ENCODE assay signal across 9 cellular contexts in the genomic region with DNA sequence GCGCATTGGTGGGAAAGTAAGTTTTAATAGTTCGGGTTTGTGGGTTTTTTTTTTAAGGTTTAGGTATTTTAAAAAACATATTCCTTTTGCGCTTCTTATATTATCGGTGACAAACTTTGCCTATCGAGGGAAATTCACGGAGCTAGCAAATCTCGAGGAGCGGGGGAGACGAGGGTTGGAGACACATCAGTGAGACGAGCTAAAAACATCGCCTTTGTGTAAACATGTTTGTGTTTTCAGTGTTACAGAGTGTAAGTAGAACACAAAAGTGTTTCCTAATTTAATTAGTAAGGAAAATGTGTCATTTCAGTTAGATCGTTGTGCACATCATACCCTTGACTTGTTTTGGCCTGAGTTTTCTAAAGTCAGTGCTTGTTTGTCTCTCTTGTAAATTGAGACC. TPM values are rescaled to one million over a fixed set of nuclear protein-coding genes. Genes with fewer than 3 reads are reported as not detected.
DNase-seq lines count a peak whose midpoint lies in the region; ATAC-seq and TF ChIP-seq lines count a peak whose summit lies in the region.
"Had no signal": no experiment of that assay in that cellular context is flagged by ENCODE, and none has a peak within 500 bp of the region (broad histone marks: within the 10 kb centered on the region; RNA-seq: fewer than 3 reads in every experiment).

No MANE protein-coding gene starts in this region.

- intact Hi-C loops in Calu3 (cut with micrococcal nuclease; ENCODE audit: unreplicated experiment) = loop anchor here (5.0 kb wide), 1 partner anchor 47 kb away; no protein-coding TSS in a partner anchor

- peak overlapping the region; percentile 96 for H3K4me3 Mint-ChIP-seq in Calu3 (ENCODE audit: low read depth, unreplicated experiment)
- H3K4me3 Mint-ChIP-seq in endothelial cell (ENCODE audit: unreplicated experiment) = peak overlapping the region; percentile 97

- H3K4me1 Mint-ChIP-seq in Calu3 (ENCODE audit: low read depth, unreplicated experiment) (peaks cover 13% of the 10 kb centered on the region), endothelial cell (ENCODE audit: unreplicated experiment) (peaks cover 31% of the 10 kb centered on the region)

- peak overlapping the region; percentile 98 for H3K27ac Mint-ChIP-seq in Calu3 (ENCODE audit: unreplicated experiment)
- peak overlapping the region; percentile 98 for H3K27ac Mint-ChIP-seq in endothelial cell (ENCODE audit: unreplicated experiment)

- H3K27me3 Mint-ChIP-seq in Calu3 (ENCODE audit: unreplicated experiment) = no peaks in the 10 kb centered on the region
- H3K27me3 Mint-ChIP-seq in endothelial cell (ENCODE audit: unreplicated experiment) = peaks cover 6% of the 10 kb centered on the region

- H4K20me1 ChIP-seq in OCI-LY1 (ENCODE audit: insufficient read depth, low read length) = no peaks in the 10 kb centered on the region; the same call in 1 of the 2 replicates
- H4K20me1 ChIP-seq in osteoblast (ENCODE audit: insufficient read depth, low read length) = peaks cover 42% of the 10 kb centered on the region

- no peak overlapping the region for H3K27ac ChIP-seq in OCI-LY1 (ENCODE audit: low read depth, low read length, poor library complexity, severe bottlenecking)
- peak overlapping the region; percentile 97 for H3K27ac ChIP-seq in osteoblast (ENCODE audit: low read depth, low read length)

- TF ChIP-seq CTCF in Calu3 (IDR thresholded peaks at IDR 0.05; ENCODE audit: unreplicated experiment) (no peak), OCI-LY1 (IDR thresholded peaks at IDR 0.05; ENCODE audit: low read length) (no peak), endothelial cell (IDR thresholded peaks at IDR 0.05; ENCODE audit: unreplicated experiment) (no peak), osteoblast (IDR thresholded peaks at IDR 0.05; ENCODE audit: extremely low read depth, low read depth, low read length) (no peak)

- peak overlapping the region; percentile 79 for H3K4me3 ChIP-seq in OCI-LY1 (ENCODE audit: low read depth, low read length, poor library complexity, severe bottlenecking)
- H3K4me3 ChIP-seq in osteoblast (ENCODE audit: insufficient read depth, low read length) = peak overlapping the region; percentile 97

- H3K9me2 ChIP-seq in OCI-LY1 (ENCODE audit: low read depth, low read length) = no peaks in the 10 kb centered on the region

- peak overlapping the region; percentile 82 for H3K4me2 ChIP-seq in OCI-LY1 (ENCODE audit: low read length)
- peak overlapping the region; percentile 93 for H3K4me2 ChIP-seq in osteoblast (ENCODE audit: insufficient read depth, low read length)

- H2AFZ ChIP-seq in OCI-LY1 (ENCODE audit: low read length) = no peak overlapping the region
- H2AFZ ChIP-seq in osteoblast (ENCODE audit: low read length) = no peak overlapping the region

- BruUV-seq in Calu3 (replicated peaks; lab: Mats Ljungman, UMichigan) = no TSS peak

- H3K27me3 ChIP-seq in OCI-LY1 (ENCODE audit: insufficient read depth, low read length) = no peaks in the 10 kb centered on the region
- H3K27me3 ChIP-seq in osteoblast (ENCODE audit: insufficient read depth, low read length) = no peaks in the 10 kb centered on the region

- H3K79me2 ChIP-seq in OCI-LY1 (ENCODE audit: insufficient read depth, low read length) (peaks cover 36% of the 10 kb centered on the region), osteoblast (ENCODE audit: insufficient read depth, low read length) (peaks cover 51% of the 10 kb centered on the region)

- H3K36me3 Mint-ChIP-seq in Calu3 (ENCODE audit: insufficient read depth, unreplicated experiment) = peaks cover 67% of the 10 kb centered on the region
- peaks cover 22% of the 10 kb centered on the region for H3K36me3 Mint-ChIP-seq in endothelial cell (ENCODE audit: low read depth, unreplicated experiment)

- peaks cover 48% of the 10 kb centered on the region for H3K36me3 ChIP-seq in OCI-LY1 (ENCODE audit: insufficient read depth, low read length)
- peaks cover 44% of the 10 kb centered on the region for H3K36me3 ChIP-seq in osteoblast (ENCODE audit: insufficient read depth, low read length)

- H3K9ac ChIP-seq in OCI-LY1 (ENCODE audit: low read length) = peak overlapping the region; percentile 81

- no peak for ATAC-seq in HG03571 (IDR thresholded peaks at IDR 0.05; ENCODE audit: unreplicated experiment)

- CTCF ChIA-PET in Calu3 (lab: Charles Lee) = interaction anchor here (1.5 to 1.9 kb wide), 3 partner anchors 16 to 45 kb away, joined by 4 to 7 read pairs (median 5); no protein-coding TSS in a partner anchor

- DNase-seq in Calu3 (no peak), endothelial cell (ENCODE audit: low spot score) (no peak), osteoblast (ENCODE audit: insufficient read length, low spot score, missing footprints) (no peak), glomerular visceral epithelial cell (ENCODE audit: extremely low spot score) (no peak), HUDEP-2 (lab: John Stamatoyannopoulos, UW; ENCODE audit: unreplicated experiment in 76 of 76) (no peak), SKM-1 (lab: John Stamatoyannopoulos, UW; ENCODE audit: unreplicated experiment) (no peak)
- DNase-seq: cortex of kidney had no signal

- H3K4me1 ChIP-seq in OCI-LY1 (ENCODE audit: insufficient read depth, low read length, severe bottlenecking) (peaks cover 30% of the 10 kb centered on the region), osteoblast (ENCODE audit: insufficient read depth, low read length) (peaks cover 28% of the 10 kb centered on the region)

- H3K9me3 ChIP-seq in OCI-LY1 (ENCODE audit: low read length) = no peaks in the 10 kb centered on the region
- no peaks in the 10 kb centered on the region for H3K9me3 ChIP-seq in osteoblast (ENCODE audit: low read depth, low read length)

- H3F3A ChIP-seq in OCI-LY1 (ENCODE audit: insufficient read depth, low read length) = no peaks in the 10 kb centered on the region

- H3K9me3 Mint-ChIP-seq in Calu3 (ENCODE audit: low read depth, unreplicated experiment) (no peaks in the 10 kb centered on the region), endothelial cell (ENCODE audit: unreplicated experiment) (no peaks in the 10 kb centered on the region)

RNA-seq across cellular contexts. Expression of gene BTF3, which starts 0.9 kb away (rescaled TPM):
- total RNA-seq in Calu3 (2022) (794 and 872 TPM in 2 replicates), endothelial cell (ENCODE audit: unreplicated experiment) (866 TPM), osteoblast (207 and 218 TPM in 2 replicates)

RNA-seq across cellular contexts. Expression of gene FOXD1, which starts 50.6 kb away (rescaled TPM):
- 6.4 and 7.8 TPM in 2 replicates for total RNA-seq in Calu3 (2022)
- total RNA-seq in endothelial cell (ENCODE audit: unreplicated experiment) = 0.33 TPM
- total RNA-seq in osteoblast = 12.7 and 17.0 TPM in 2 replicates
